ENCODE assay signal across 39 cellular contexts in genomic region chr10:133067152-133068090, GRCh38. TPM values are rescaled to one million over a fixed set of nuclear protein-coding genes. Genes with fewer than 3 reads are reported as not detected.
DNase-seq lines count a peak whose midpoint lies in the region; ATAC-seq, FAIRE-seq and TF ChIP-seq lines count a peak whose summit lies in the region.
"Had no signal": no experiment of that assay in that cellular context is flagged by ENCODE, and none has a peak within 500 bp of the region (broad histone marks: within the 10 kb centered on the region; RNA-seq: fewer than 3 reads in every experiment).

No MANE protein-coding gene starts in this region.

- no peaks in the 10 kb centered on the region for H3K9me3 ChIP-seq in A549
- no peaks in the 10 kb centered on the region for H3K9me3 ChIP-seq in astrocyte (ENCODE audit: insufficient read depth, low read depth, low read length)
- H3K9me3 ChIP-seq in naive thymus-derived CD4-positive, alpha-beta T cell (ENCODE audit: control insufficient read depth in 2 of 3, low read length in 3 of 3), result no peaks in the 10 kb centered on the region
- H3K9me3 ChIP-seq: adrenal gland, heart right ventricle, lower lobe of right lung, Peyer's patch, thoracic aorta, uterus had no signal

- DNase-seq in A549 (ENCODE audit: low read depth in 1 of 2, low spot score in 1 of 2) (no peak), astrocyte (ENCODE audit: low read depth) (peak; percentile 2), foreskin fibroblast (peak; percentile 11 to 30), occipital lobe (lab: John Stamatoyannopoulos, UW) (peak; percentile 29), caudate nucleus (lab: John Stamatoyannopoulos, UW) (no peak)
- no peak for DNase-seq in naive thymus-derived CD4-positive, alpha-beta T cell
- DNase-seq: activated CD4-positive, alpha-beta memory T cell treated with anti-CD3 and anti-CD28 coated beads for 36 hours; activated CD4-positive, alpha-beta T cell treated with anti-CD3 and anti-CD28 coated beads for 1 hour; activated CD8-positive, alpha-beta memory T cell treated with anti-CD3 and anti-CD28 coated beads, Interleukin-2, amount 50 U/mL, for 4 hours; activated naive CD4-positive, alpha-beta T cell treated with anti-CD3 and anti-CD28 coated beads for 36 hours; adrenal gland; AML-193; CD4-positive, alpha-beta T cell; cortex of kidney; foreskin melanocyte; H9; heart right ventricle; kidney glomerular epithelial cell; lower lobe of right lung; midbrain; natural killer cell; NCI-H1417 treated with DMSO at 0.1 percent for 48 hours; NCI-H2081; NCI-H226; NCI-H526 treated with DMSO at 0.1 percent for 48 hours; Peyer's patch; retina; stimulated activated naive CD4-positive, alpha-beta T cell treated with Interleukin-2 at 50 U/mL for 16 hours; SW 1271; uterus had no signal

- ATAC-seq in A549 (peak; percentile 26 to 28; a peak in 4 of 6 replicates), HG03175 (IDR thresholded peaks at IDR 0.05; ENCODE audit: unreplicated experiment) (no peak), HG02870 (IDR thresholded peaks at IDR 0.05; ENCODE audit: unreplicated experiment) (no peak)
- ATAC-seq in naive thymus-derived CD4-positive, alpha-beta T cell, result no peak
- ATAC-seq: natural killer cell had no signal

- H3K9ac ChIP-seq in astrocyte (ENCODE audit: low read length), result no peak overlapping the region

- H3K4me3 Mint-ChIP-seq in astrocyte (ENCODE audit: unreplicated experiment), result no peak overlapping the region
- no peak overlapping the region for H3K4me3 Mint-ChIP-seq in naive thymus-derived CD4-positive, alpha-beta T cell
- H3K4me3 Mint-ChIP-seq: activated CD4-positive, alpha-beta memory T cell treated with anti-CD3 and anti-CD28 coated beads for 36 hours; activated naive CD4-positive, alpha-beta T cell treated with anti-CD3 and anti-CD28 coated beads for 36 hours; activated T-helper 1 cell treated with anti-CD3 and anti-CD28 coated beads, Interleukin-12 subunit alpha, Interleukin-12 subunit beta, Interleukin-2, Interleukin-4 antibody, amounts not matched to agents 30 ng/mL and 10 ng/mL and 1 ng/mL, durations not matched to agents 14 hours and 24 hours and 36 hours; CD4-positive, alpha-beta T cell; H9; natural killer cell had no signal

- TF ChIP-seq CTCF in A549 (IDR thresholded peaks at IDR 0.05), result no peak
- no peak for TF ChIP-seq CTCF in astrocyte (IDR thresholded peaks at IDR 0.05; ENCODE audit: insufficient read depth, low read depth, low read length)
- no peak for TF ChIP-seq CTCF in foreskin fibroblast (IDR thresholded peaks at IDR 0.05; ENCODE audit: low read depth, low read length)

- H3K36me3 ChIP-seq in astrocyte (ENCODE audit: insufficient read depth, low read length), result no peaks in the 10 kb centered on the region
- no peaks in the 10 kb centered on the region for H3K36me3 ChIP-seq in naive thymus-derived CD4-positive, alpha-beta T cell (ENCODE audit: control insufficient read depth in 2 of 3, insufficient read depth in 3 of 3, low read length in 3 of 3)
- H3K36me3 ChIP-seq: adrenal gland, heart right ventricle, lower lobe of right lung, Peyer's patch, thoracic aorta, uterus had no signal

- POLR2A ChIA-PET in A549 (lab: Yijun Ruan, JAX), result no interaction called here
- POLR2A ChIA-PET in naive thymus-derived CD4-positive, alpha-beta T cell (lab: Charles Lee), result no interaction called here

- FAIRE-seq in A549 (lab: Jason Lieb, UNC), result no peak
- FAIRE-seq in astrocyte (lab: Jason Lieb, UNC), result no peak
- FAIRE-seq: A204.1, bronchial epithelial cell had no signal

- H3K27ac Mint-ChIP-seq in astrocyte (ENCODE audit: unreplicated experiment), result no peak overlapping the region
- H3K27ac Mint-ChIP-seq in naive thymus-derived CD4-positive, alpha-beta T cell, result no peak overlapping the region
- H3K27ac Mint-ChIP-seq: activated CD4-positive, alpha-beta memory T cell treated with anti-CD3 and anti-CD28 coated beads for 36 hours; activated naive CD4-positive, alpha-beta T cell treated with anti-CD3 and anti-CD28 coated beads for 36 hours; activated T-helper 1 cell treated with anti-CD3 and anti-CD28 coated beads, Interleukin-12 subunit alpha, Interleukin-12 subunit beta, Interleukin-2, Interleukin-4 antibody, amounts not matched to agents 30 ng/mL and 10 ng/mL and 1 ng/mL, durations not matched to agents 14 hours and 24 hours and 36 hours; CD4-positive, alpha-beta T cell; H9; natural killer cell had no signal

- H2AFZ ChIP-seq in astrocyte (ENCODE audit: low read depth, low read length), result no peak overlapping the region

- TF ChIP-seq RAD21 in A549 (conservative IDR thresholded peaks at IDR 0.05 in 1 of 2, IDR thresholded peaks at IDR 0.05 in 1 of 2), result no peak

- H4K20me1 ChIP-seq in astrocyte (ENCODE audit: insufficient read depth, low read length), result no peaks in the 10 kb centered on the region

- no peak for TF ChIP-seq POLR2A in A549 (IDR thresholded peaks at IDR 0.05; ENCODE audit: low read length)

- H3K36me3 Mint-ChIP-seq in astrocyte (ENCODE audit: low read depth, unreplicated experiment), result no peaks in the 10 kb centered on the region
- no peaks in the 10 kb centered on the region for H3K36me3 Mint-ChIP-seq in naive thymus-derived CD4-positive, alpha-beta T cell
- H3K36me3 Mint-ChIP-seq: activated CD4-positive, alpha-beta memory T cell treated with anti-CD3 and anti-CD28 coated beads for 36 hours; natural killer cell had no signal

- H3K27me3 Mint-ChIP-seq in astrocyte (ENCODE audit: low read depth, unreplicated experiment), result peaks cover 34% of the 10 kb centered on the region
- peaks cover 0 to 2% (median 0%) of the 10 kb centered on the region in 5 donors for H3K27me3 Mint-ChIP-seq in naive thymus-derived CD4-positive, alpha-beta T cell
- H3K27me3 Mint-ChIP-seq: activated CD4-positive, alpha-beta memory T cell treated with anti-CD3 and anti-CD28 coated beads for 36 hours; CD4-positive, alpha-beta T cell had no signal

- no peaks in the 10 kb centered on the region for H3K79me2 ChIP-seq in astrocyte (ENCODE audit: insufficient read depth, low read length)

- H3K27ac ChIP-seq in A549 (no peak overlapping the region), astrocyte (ENCODE audit: low read depth, low read length) (no peak overlapping the region), caudate nucleus (ENCODE audit: low read depth, low read length) (no peak overlapping the region)
- H3K27ac ChIP-seq in naive thymus-derived CD4-positive, alpha-beta T cell (ENCODE audit: low read depth, low read length), result no peak overlapping the region
- H3K27ac ChIP-seq: adrenal gland, heart right ventricle, lower lobe of right lung, Peyer's patch, thoracic aorta, uterus had no signal

- H3K4me1 Mint-ChIP-seq in astrocyte (ENCODE audit: low read depth, unreplicated experiment), result no peaks in the 10 kb centered on the region
- peaks cover 0 to 2% (median 0%) of the 10 kb centered on the region in 7 donors for H3K4me1 Mint-ChIP-seq in naive thymus-derived CD4-positive, alpha-beta T cell
- H3K4me1 Mint-ChIP-seq: natural killer cell had no signal

- CTCF ChIA-PET in A549 (lab: Yijun Ruan, JAX), result no interaction called here
- CTCF ChIA-PET in naive thymus-derived CD4-positive, alpha-beta T cell (lab: Charles Lee), result no interaction called here

- H3K4me2 ChIP-seq in A549 (no peak overlapping the region), astrocyte (ENCODE audit: low read length) (no peak overlapping the region)
- H3K4me2 ChIP-seq: smooth muscle cell had no signal

- H3K4me3 ChIP-seq in A549 (no peak overlapping the region), astrocyte (ENCODE audit: insufficient read depth, low read depth, low read length) (no peak overlapping the region), foreskin fibroblast (ENCODE audit: low read depth in 1 of 2, low read length in 2 of 2) (no peak overlapping the region)
- H3K4me3 ChIP-seq in naive thymus-derived CD4-positive, alpha-beta T cell (ENCODE audit: low read length), result no peak overlapping the region
- H3K4me3 ChIP-seq: adrenal gland, heart right ventricle, lower lobe of right lung, Peyer's patch, smooth muscle cell, thoracic aorta, uterus had no signal

- H3K27me3 ChIP-seq in astrocyte (ENCODE audit: insufficient read depth, low read length), result no peaks in the 10 kb centered on the region
- H3K27me3 ChIP-seq in naive thymus-derived CD4-positive, alpha-beta T cell (ENCODE audit: control insufficient read depth in 2 of 2, insufficient read depth in 2 of 2, low read length in 2 of 2), result no peaks in the 10 kb centered on the region
- H3K27me3 ChIP-seq: adrenal gland, Peyer's patch, uterus had no signal

- H3K9me3 Mint-ChIP-seq in astrocyte (ENCODE audit: unreplicated experiment), result no peaks in the 10 kb centered on the region
- H3K9me3 Mint-ChIP-seq in naive thymus-derived CD4-positive, alpha-beta T cell, result no peaks in the 10 kb centered on the region
- H3K9me3 Mint-ChIP-seq: activated CD4-positive, alpha-beta memory T cell treated with anti-CD3 and anti-CD28 coated beads for 36 hours; activated naive CD4-positive, alpha-beta T cell treated with anti-CD3 and anti-CD28 coated beads for 36 hours; activated T-helper 1 cell treated with anti-CD3 and anti-CD28 coated beads, Interleukin-12 subunit alpha, Interleukin-12 subunit beta, Interleukin-2, Interleukin-4 antibody, amounts not matched to agents 30 ng/mL and 10 ng/mL and 1 ng/mL, durations not matched to agents 14 hours and 24 hours and 36 hours; CD4-positive, alpha-beta T cell; natural killer cell had no signal

- WGBS in A549 (ENCODE audit: missing lambda C conversion rate), result 58% methylated on average over 19 of the region's 26 CpGs

- H3K4me1 ChIP-seq in A549 (no peaks in the 10 kb centered on the region), astrocyte (ENCODE audit: insufficient read depth, low read length) (no peaks in the 10 kb centered on the region)
- H3K4me1 ChIP-seq in naive thymus-derived CD4-positive, alpha-beta T cell (ENCODE audit: control insufficient read depth in 2 of 2, insufficient read depth in 2 of 2, low read length in 2 of 2), result no peaks in the 10 kb centered on the region
- H3K4me1 ChIP-seq: adrenal gland, heart right ventricle, lower lobe of right lung, Peyer's patch, uterus had no signal

- no peak for TF ChIP-seq EP300 in A549 (IDR thresholded peaks at IDR 0.05)

- intact Hi-C loops in naive thymus-derived CD4-positive, alpha-beta T cell (cut with micrococcal nuclease), result no loop called here

RNA-seq across cellular contexts. Expression of gene ADGRA1, which starts 20.3 kb away (rescaled TPM):
- not detected in 2 replicates for polyA plus RNA-seq in A549 (2011; rRNA removed)
- not detected in 2 replicates for polyA plus RNA-seq in A549 (2012; cell fraction: cytosol; rRNA removed)
- 0.02 TPM in 1 of 2 replicates, not detected in the other for polyA plus RNA-seq in A549 (2012; cell fraction: nucleus; rRNA removed)
- polyA plus RNA-seq in A549 (2017; fragmentation: RNase III; extraction: RNeasy Plus Mini Kit Qiagen cat#74134 plus additional on column Dnase treatment), result 0.03 TPM in 1 of 3 replicates, not detected in the others
- not detected in 2 replicates for polyA minus RNA-seq in A549 (2011; rRNA and poly(A)+ RNA removed)
- total RNA-seq in astrocyte, result not detected in 2 replicates
- total RNA-seq in occipital lobe, result 2.5 TPM
- total RNA-seq in naive thymus-derived CD4-positive, alpha-beta T cell, result not detected
- polyA plus RNA-seq in naive thymus-derived CD4-positive, alpha-beta T cell, result not detected
- total RNA-seq: activated CD4-positive, alpha-beta memory T cell treated with anti-CD3 and anti-CD28 coated beads for 36 hours; activated naive CD4-positive, alpha-beta T cell treated with anti-CD3 and anti-CD28 coated beads for 36 hours; activated T-helper 1 cell treated with anti-CD3 and anti-CD28 coated beads, Interleukin-12 subunit alpha, Interleukin-12 subunit beta, Interleukin-2, Interleukin-4 antibody, amounts not matched to agents 30 ng/mL and 10 ng/mL and 1 ng/mL, durations not matched to agents 14 hours and 24 hours and 36 hours; bronchial epithelial cell; CD4-positive, alpha-beta T cell; LHCN-M2; natural killer cell; osteocyte; Peyer's patch; smooth muscle cell; thoracic aorta had no signal
- polyA plus RNA-seq: smooth muscle cell had no signal

Comparison
In these comparisons a context has a peak if more than half of its experiments do, and no peak if none do; other contexts are left out.
1. ATAC-seq: peak in A549 (2 of 2); none in naive thymus-derived CD4-positive, alpha-beta T cell (single experiment), HG03175 (single experiment) and HG02870 (single experiment).
2. DNase-seq: peak in astrocyte (single experiment), foreskin fibroblast (2 of 2) and occipital lobe (single experiment); none in A549 (0 of 2), naive thymus-derived CD4-positive, alpha-beta T cell (0 of 9) and caudate nucleus (0 of 61).